Comparison of ENCODE assay signal across 8 cellular contexts in genomic region chr1:111621050-111621449, GRCh38. TPM values are rescaled to one million over a fixed set of nuclear protein-coding genes. Genes with fewer than 3 reads are reported as not detected.
A peak's percentile ranks its signal among the peaks of the same experiment; 100 is the strongest.
DNase-seq lines count a peak whose midpoint lies in the region; ATAC-seq and TF ChIP-seq lines count a peak whose summit lies in the region.

No MANE protein-coding gene starts in this region.

- DNase-seq in Kasumi-1 (lab: John Stamatoyannopoulos, UW) (peak; percentile 10 to 47), mammary epithelial cell (no peak), natural killer cell (no peak), DMS 273 treated with DMSO at 0.1 percent for 48 hours (lab: John Stamatoyannopoulos, UW) (no peak)

- dilution Hi-C loops in mammary epithelial cell (cut with HindIII; ENCODE audit: low sequenced_read_pairs), result no loop called here

- H3K36me3 Mint-ChIP-seq in natural killer cell, result no peaks in the 10 kb centered on the region

- WGBS in mammary epithelial cell (ENCODE audit: low coverage, missing lambda C conversion rate), result 61% methylated on average over 4 of the region's 4 CpGs

- H3K4me3 ChIP-seq in BLaER1 treated with 17β-estradiol and CSF1 and Interleukin-3, amounts not matched to agents 10 nM and 100 nM, result peak overlapping the region; percentile 95 to 99 (median 98)
- H3K4me3 ChIP-seq in mammary epithelial cell (replicated peaks in 1 of 3; ENCODE audit: insufficient read depth in 1 of 3, low read depth in 2 of 3, low read length in 3 of 3), result peak overlapping the region; percentile 51 to 89 (median 83)

- BruUV-seq in mammary epithelial cell (replicated peaks; lab: Mats Ljungman, UMichigan), result no TSS peak

- H3K27ac Mint-ChIP-seq in natural killer cell, result peak overlapping the region; percentile 84 to 95

- no peaks in the 10 kb centered on the region for H3K27me3 Mint-ChIP-seq in natural killer cell (ENCODE audit: low read depth in 2 of 2)

- peak overlapping the region; percentile 72 for H2AFZ ChIP-seq in mammary epithelial cell (ENCODE audit: low read depth, low read length)

- H3K4me1 Mint-ChIP-seq in natural killer cell, result peaks cover 66 to 71% of the 10 kb centered on the region in 2 donors

- no peaks in the 10 kb centered on the region for H3K27me3 ChIP-seq in BLaER1 treated with 17β-estradiol and CSF1 and Interleukin-3, amounts not matched to agents 10 nM and 100 nM
- H3K27me3 ChIP-seq in mammary epithelial cell (ENCODE audit: insufficient read depth, low read length), result no peaks in the 10 kb centered on the region

- TF ChIP-seq CTCF in mammary epithelial cell (conservative IDR thresholded peaks at IDR 0.05 in 1 of 2, IDR thresholded peaks at IDR 0.05 in 1 of 2; ENCODE audit: extremely low read depth in 1 of 2, insufficient read depth in 1 of 2, low read depth in 1 of 2, low read length in 2 of 2) (no peak), natural killer cell (IDR thresholded peaks at IDR 0.05) (no peak)

- peak overlapping the region; percentile 62 to 97 (median 93) for H3K27ac ChIP-seq in BLaER1 treated with 17β-estradiol and CSF1 and Interleukin-3, amounts not matched to agents 10 nM and 100 nM
- H3K27ac ChIP-seq in mammary epithelial cell (ENCODE audit: insufficient read depth, low read depth, low read length), result peak overlapping the region; percentile 42

- peak overlapping the region; percentile 94 to 98 (median 96) for H3K9ac ChIP-seq in BLaER1 treated with 17β-estradiol and CSF1 and Interleukin-3, amounts not matched to agents 10 nM and 100 nM
- H3K9ac ChIP-seq in mammary epithelial cell (ENCODE audit: insufficient read depth, low read length), result peak overlapping the region; percentile 75

- in situ Hi-C loops in mammary epithelial cell (cut with MboI; ENCODE audit: low sequenced_read_pairs in 2 of 2), result no loop called here

- no peaks in the 10 kb centered on the region for H3K9me3 ChIP-seq in BLaER1 treated with 17β-estradiol and CSF1 and Interleukin-3, amounts not matched to agents 10 nM and 100 nM (replicated peaks in 1 of 11)
- H3K9me3 ChIP-seq in mammary epithelial cell (replicated peaks; ENCODE audit: insufficient read depth, low read length), result no peaks in the 10 kb centered on the region

- CTCF ChIA-PET in mammary epithelial cell (lab: Charles Lee; ENCODE audit: low non-redundant PET), result no interaction called here

- peak overlapping the region; percentile 92 for H3K4me3 Mint-ChIP-seq in natural killer cell

- peaks cover 20 to 57% (median 52%) of the 10 kb centered on the region in 11 experiments for H4K20me1 ChIP-seq in BLaER1 treated with 17β-estradiol and CSF1 and Interleukin-3, amounts not matched to agents 10 nM and 100 nM
- H4K20me1 ChIP-seq in mammary epithelial cell (ENCODE audit: insufficient read depth, low read length), result no peaks in the 10 kb centered on the region

- intact Hi-C loops in mammary epithelial cell (cut with micrococcal nuclease), result loop anchor here (2.0 kb wide), 2 partner anchors 28 to 34 kb away; no protein-coding TSS in a partner anchor
- intact Hi-C loops in natural killer cell (cut with micrococcal nuclease), result loop anchor here (5.0 kb wide), 1 partner anchor 41 kb away; no protein-coding TSS in a partner anchor

- peak overlapping the region; percentile 74 to 99 (median 91) for H3K4me2 ChIP-seq in BLaER1 treated with 17β-estradiol and CSF1 and Interleukin-3, amounts not matched to agents 10 nM and 100 nM
- H3K4me2 ChIP-seq in mammary epithelial cell (ENCODE audit: insufficient read depth, low read depth, low read length), result peak overlapping the region; percentile 85

- H3K36me3 ChIP-seq in BLaER1 treated with 17β-estradiol and CSF1 and Interleukin-3, amounts not matched to agents 10 nM and 100 nM, result peaks cover 0 to 17% (median 9%) of the 10 kb centered on the region in 11 experiments; a peak in 11 of 22 replicates
- no peaks in the 10 kb centered on the region for H3K36me3 ChIP-seq in mammary epithelial cell (ENCODE audit: insufficient read depth, low read length)

- H3K9me3 Mint-ChIP-seq in natural killer cell, result no peaks in the 10 kb centered on the region

- peaks cover 41 to 83% (median 46%) of the 10 kb centered on the region in 10 experiments for H3K4me1 ChIP-seq in BLaER1 treated with 17β-estradiol and CSF1 and Interleukin-3, amounts not matched to agents 10 nM and 100 nM
- H3K4me1 ChIP-seq in mammary epithelial cell (ENCODE audit: insufficient read depth, low read length), result peaks cover 6% of the 10 kb centered on the region

- ATAC-seq in natural killer cell (no peak), HG02885 (IDR thresholded peaks at IDR 0.05; ENCODE audit: poor library complexity, unreplicated experiment) (no peak), HG03135 (IDR thresholded peaks at IDR 0.05; ENCODE audit: unreplicated experiment) (no peak), HG02759 (IDR thresholded peaks at IDR 0.05; ENCODE audit: unreplicated experiment) (no peak)

- peaks cover 60% of the 10 kb centered on the region for H3K79me2 ChIP-seq in mammary epithelial cell (ENCODE audit: insufficient read depth, low read length)

RNA-seq across cellular contexts. Expression of gene RAP1A, which starts 1.5 kb away (rescaled TPM):
- total RNA-seq in mammary epithelial cell (10 to 100 TPM; 20.8 to 58.8 TPM), natural killer cell (100 to 1,000 TPM in 2 of 3 donors, 10 to 100 TPM in 1; 83.7 to 112 (median 104) TPM)
- 28.1 TPM for polyA plus RNA-seq in mammary epithelial cell
- 47.9 TPM for polyA minus RNA-seq in mammary epithelial cell

Comparison
In these comparisons a context has a peak if more than half of its experiments do, and no peak if none do; other contexts are left out.
1. DNase-seq: peak in Kasumi-1 (2 of 2); none in mammary epithelial cell (single experiment), natural killer cell (single experiment) and DMS 273 treated with DMSO at 0.1 percent for 48 hours (single experiment).